In the genomic region with DNA sequence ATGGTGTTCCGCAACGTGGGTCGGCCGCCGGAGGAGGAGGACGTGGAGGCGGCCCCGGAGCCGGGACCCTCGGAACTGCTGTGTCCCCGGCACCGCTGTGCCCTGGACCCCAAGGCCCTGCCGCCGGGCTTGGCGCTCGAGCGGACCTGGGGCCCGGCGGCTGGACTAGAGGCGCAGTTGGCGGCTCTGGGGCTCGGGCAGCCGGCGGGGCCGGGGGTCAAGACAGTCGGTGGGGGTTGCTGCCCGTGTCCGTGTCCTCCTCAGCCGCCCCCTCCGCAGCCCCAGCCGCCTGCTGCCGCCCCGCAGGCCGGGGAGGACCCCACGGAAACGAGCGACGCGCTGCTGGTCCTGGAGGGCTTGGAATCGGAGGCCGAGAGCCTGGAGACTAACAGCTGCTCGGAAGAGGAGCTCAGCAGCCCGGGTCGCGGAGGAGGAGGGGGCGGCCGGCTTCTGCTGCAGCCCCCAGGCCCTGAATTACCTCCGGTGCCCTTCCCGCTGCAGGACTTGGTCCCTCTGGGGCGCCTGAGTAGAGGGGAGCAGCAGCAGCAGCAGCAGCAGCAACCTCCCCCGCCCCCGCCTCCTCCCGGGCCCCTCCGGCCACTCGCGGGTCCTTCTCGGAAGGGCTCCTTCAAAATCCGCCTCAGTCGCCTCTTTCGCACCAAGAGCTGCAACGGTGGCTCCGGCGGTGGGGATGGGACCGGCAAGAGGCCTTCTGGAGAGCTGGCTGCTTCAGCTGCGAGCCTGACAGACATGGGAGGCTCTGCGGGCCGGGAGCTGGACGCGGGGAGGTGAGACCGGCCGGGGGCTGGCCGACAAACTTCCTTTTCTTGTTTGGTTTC, we compare ENCODE assay signal across 1 cellular context.
TF ChIP-seq lines count a peak whose summit lies in the region.

No MANE protein-coding gene starts in this region.

TF ChIP-seq in GM23338, 12 proteins besides CTCF, POLR2A, EP300 and RAD21 (continued from another document):
- TF ChIP-seq, protein P1, sequence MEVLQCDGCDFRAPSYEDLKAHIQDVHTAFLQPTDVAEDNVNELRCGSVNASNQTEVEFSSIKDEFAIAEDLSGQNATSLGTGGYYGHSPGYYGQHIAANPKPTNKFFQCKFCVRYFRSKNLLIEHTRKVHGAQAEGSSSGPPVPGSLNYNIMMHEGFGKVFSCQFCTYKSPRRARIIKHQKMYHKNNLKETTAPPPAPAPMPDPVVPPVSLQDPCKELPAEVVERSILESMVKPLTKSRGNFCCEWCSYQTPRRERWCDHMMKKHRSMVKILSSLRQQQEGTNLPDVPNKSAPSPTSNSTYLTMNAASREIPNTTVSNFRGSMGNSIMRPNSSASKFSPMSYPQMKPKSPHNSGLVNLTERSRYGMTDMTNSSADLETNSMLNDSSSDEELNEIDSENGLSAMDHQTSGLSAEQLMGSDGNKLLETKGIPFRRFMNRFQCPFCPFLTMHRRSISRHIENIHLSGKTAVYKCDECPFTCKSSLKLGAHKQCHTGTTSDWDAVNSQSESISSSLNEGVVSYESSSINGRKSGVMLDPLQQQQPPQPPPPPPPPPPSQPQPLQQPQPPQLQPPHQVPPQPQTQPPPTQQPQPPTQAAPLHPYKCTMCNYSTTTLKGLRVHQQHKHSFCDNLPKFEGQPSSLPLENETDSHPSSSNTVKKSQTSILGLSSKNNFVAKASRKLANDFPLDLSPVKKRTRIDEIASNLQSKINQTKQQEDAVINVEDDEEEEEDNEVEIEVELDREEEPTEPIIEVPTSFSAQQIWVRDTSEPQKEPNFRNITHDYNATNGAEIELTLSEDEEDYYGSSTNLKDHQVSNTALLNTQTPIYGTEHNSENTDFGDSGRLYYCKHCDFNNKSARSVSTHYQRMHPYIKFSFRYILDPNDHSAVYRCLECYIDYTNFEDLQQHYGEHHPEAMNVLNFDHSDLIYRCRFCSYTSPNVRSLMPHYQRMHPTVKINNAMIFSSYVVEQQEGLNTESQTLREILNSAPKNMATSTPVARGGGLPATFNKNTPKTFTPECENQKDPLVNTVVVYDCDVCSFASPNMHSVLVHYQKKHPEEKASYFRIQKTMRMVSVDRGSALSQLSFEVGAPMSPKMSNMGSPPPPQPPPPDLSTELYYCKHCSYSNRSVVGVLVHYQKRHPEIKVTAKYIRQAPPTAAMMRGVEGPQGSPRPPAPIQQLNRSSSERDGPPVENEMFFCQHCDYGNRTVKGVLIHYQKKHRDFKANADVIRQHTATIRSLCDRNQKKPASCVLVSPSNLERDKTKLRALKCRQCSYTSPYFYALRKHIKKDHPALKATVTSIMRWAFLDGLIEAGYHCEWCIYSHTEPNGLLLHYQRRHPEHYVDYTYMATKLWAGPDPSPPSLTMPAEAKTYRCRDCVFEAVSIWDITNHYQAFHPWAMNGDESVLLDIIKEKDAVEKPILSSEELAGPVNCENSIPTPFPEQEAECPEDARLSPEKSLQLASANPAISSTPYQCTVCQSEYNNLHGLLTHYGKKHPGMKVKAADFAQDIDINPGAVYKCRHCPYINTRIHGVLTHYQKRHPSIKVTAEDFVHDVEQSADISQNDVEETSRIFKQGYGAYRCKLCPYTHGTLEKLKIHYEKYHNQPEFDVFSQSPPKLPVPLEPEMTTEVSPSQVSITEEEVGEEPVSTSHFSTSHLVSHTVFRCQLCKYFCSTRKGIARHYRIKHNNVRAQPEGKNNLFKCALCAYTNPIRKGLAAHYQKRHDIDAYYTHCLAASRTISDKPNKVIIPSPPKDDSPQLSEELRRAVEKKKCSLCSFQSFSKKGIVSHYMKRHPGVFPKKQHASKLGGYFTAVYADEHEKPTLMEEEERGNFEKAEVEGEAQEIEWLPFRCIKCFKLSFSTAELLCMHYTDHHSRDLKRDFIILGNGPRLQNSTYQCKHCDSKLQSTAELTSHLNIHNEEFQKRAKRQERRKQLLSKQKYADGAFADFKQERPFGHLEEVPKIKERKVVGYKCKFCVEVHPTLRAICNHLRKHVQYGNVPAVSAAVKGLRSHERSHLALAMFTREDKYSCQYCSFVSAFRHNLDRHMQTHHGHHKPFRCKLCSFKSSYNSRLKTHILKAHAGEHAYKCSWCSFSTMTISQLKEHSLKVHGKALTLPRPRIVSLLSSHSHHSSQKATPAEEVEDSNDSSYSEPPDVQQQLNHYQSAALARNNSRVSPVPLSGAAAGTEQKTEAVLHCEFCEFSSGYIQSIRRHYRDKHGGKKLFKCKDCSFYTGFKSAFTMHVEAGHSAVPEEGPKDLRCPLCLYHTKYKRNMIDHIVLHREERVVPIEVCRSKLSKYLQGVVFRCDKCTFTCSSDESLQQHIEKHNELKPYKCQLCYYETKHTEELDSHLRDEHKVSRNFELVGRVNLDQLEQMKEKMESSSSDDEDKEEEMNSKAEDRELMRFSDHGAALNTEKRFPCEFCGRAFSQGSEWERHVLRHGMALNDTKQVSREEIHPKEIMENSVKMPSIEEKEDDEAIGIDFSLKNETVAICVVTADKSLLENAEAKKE (CRISPR knock-in tag; IDR thresholded peaks at IDR 0.05), result no peak
- TF ChIP-seq, protein P2, sequence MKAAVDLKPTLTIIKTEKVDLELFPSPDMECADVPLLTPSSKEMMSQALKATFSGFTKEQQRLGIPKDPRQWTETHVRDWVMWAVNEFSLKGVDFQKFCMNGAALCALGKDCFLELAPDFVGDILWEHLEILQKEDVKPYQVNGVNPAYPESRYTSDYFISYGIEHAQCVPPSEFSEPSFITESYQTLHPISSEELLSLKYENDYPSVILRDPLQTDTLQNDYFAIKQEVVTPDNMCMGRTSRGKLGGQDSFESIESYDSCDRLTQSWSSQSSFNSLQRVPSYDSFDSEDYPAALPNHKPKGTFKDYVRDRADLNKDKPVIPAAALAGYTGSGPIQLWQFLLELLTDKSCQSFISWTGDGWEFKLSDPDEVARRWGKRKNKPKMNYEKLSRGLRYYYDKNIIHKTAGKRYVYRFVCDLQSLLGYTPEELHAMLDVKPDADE (IDR thresholded peaks at IDR 0.05), result no peak
- no peak for TF ChIP-seq ZNF114 (CRISPR knock-in tag; IDR thresholded peaks at IDR 0.05)
